8 cellular contexts compared by ENCODE assay signal in the genomic region with DNA sequence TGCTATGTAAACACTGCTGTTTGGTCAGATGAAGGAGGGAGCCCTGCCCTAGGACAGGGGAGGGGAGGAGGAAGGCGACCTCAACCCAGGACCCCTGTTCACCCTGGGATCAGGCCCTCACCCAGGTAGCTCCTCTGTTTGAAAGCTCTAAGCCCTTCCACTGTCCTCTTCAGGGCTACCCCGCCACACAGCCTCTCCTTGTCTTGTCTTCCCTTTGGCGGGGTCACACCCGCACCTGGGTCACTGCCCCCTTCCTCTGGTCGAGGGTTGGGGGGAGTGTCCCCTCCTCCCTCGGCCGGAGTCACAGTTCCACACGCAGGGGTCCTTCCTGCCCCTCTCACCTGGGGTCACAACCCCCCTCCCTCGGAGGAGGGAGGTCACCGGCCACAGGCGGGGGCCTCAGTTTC. TPM values are rescaled to one million over a fixed set of nuclear protein-coding genes. Genes with fewer than 3 reads are reported as not detected.
DNase-seq lines count a peak whose midpoint lies in the region; ATAC-seq and TF ChIP-seq lines count a peak whose summit lies in the region.

No MANE protein-coding gene starts in this region.

- H3K9me3 Mint-ChIP-seq in brain, result no peaks in the 10 kb centered on the region

- peak overlapping the region; percentile 43 to 78 (median 72) for H3K4me3 Mint-ChIP-seq in brain

- H3K27ac ChIP-seq in lower lobe of right lung, result peak overlapping the region; percentile 88

- peaks cover 35% of the 10 kb centered on the region for H3K27me3 Mint-ChIP-seq in brain

- peaks cover 5% of the 10 kb centered on the region for H3K4me1 Mint-ChIP-seq in brain

- no peaks in the 10 kb centered on the region for H3K27me3 ChIP-seq in lower lobe of right lung (ENCODE audit: low read depth)

- no peak for DNase-seq in lower lobe of right lung
- DNase-seq in NCI-H2081 (lab: John Stamatoyannopoulos, UW), result no peak
- no peak for DNase-seq in SK-N-DZ (ENCODE audit: low spot score)

- peak overlapping the region; percentile 97 for H3K4me3 ChIP-seq in lower lobe of right lung

- H3K27ac Mint-ChIP-seq in brain, result peak overlapping the region in 1 of 5 experiments; percentile 76

- H3K4me1 ChIP-seq in ES-I3 (ENCODE audit: insufficient read depth, low read length) (no peaks in the 10 kb centered on the region), lower lobe of right lung (peaks cover 22% of the 10 kb centered on the region)

- H3K9me3 ChIP-seq in ES-I3 (ENCODE audit: control insufficient read depth, insufficient read depth, low read length) (no peaks in the 10 kb centered on the region; the same call in 1 of the 2 replicates), lower lobe of right lung (no peaks in the 10 kb centered on the region)

- ATAC-seq in HG03460 (IDR thresholded peaks at IDR 0.05; ENCODE audit: unreplicated experiment) (peak; percentile 19), lower lobe of right lung (peak; percentile 21 to 30), GM21367 (IDR thresholded peaks at IDR 0.05; ENCODE audit: unreplicated experiment) (no peak), GM18867 (IDR thresholded peaks at IDR 0.05; ENCODE audit: unreplicated experiment) (no peak)

- no peak for TF ChIP-seq CTCF in brain (conservative IDR thresholded peaks at IDR 0.05)
- TF ChIP-seq CTCF in lower lobe of right lung (IDR thresholded peaks at IDR 0.05), result no peak

- H3K9ac ChIP-seq in ES-I3 (ENCODE audit: low read depth, low read length), result peak overlapping the region; percentile 72

- H3K36me3 ChIP-seq in ES-I3 (ENCODE audit: insufficient read depth, low read length), result peaks cover 6% of the 10 kb centered on the region; the same call in 1 of the 2 replicates
- peaks cover 19% of the 10 kb centered on the region for H3K36me3 ChIP-seq in lower lobe of right lung

- H3K36me3 Mint-ChIP-seq in brain, result peaks cover 7% of the 10 kb centered on the region

- intact Hi-C loops in lower lobe of right lung (cut with DNase I), result no loop called here

RNA-seq across cellular contexts. Expression of gene PTPMT1, which starts 0.5 kb away (rescaled TPM):
- polyA plus RNA-seq in brain (ENCODE audit: insufficient read depth, low read depth, low replicate concordance), result 52.2 TPM
- 78.1 TPM for total RNA-seq in lower lobe of right lung
- 78.4 and 80.5 TPM in 2 replicates for polyA plus RNA-seq in SK-N-DZ (2014; cell fraction: cytosol; rRNA removed)
- 49.0 and 59.4 TPM in 2 replicates for polyA plus RNA-seq in SK-N-DZ (2014; cell fraction: nucleus; rRNA removed)

RNA-seq across cellular contexts. Expression of gene CELF1, which starts 12.0 kb away (rescaled TPM):
- polyA plus RNA-seq in brain (ENCODE audit: insufficient read depth, low read depth, low replicate concordance), result 47.2 TPM
- 105 TPM for total RNA-seq in lower lobe of right lung
- polyA plus RNA-seq in SK-N-DZ (2014; cell fraction: cytosol; rRNA removed), result 78.8 and 96.8 TPM in 2 replicates
- polyA plus RNA-seq in SK-N-DZ (2014; cell fraction: nucleus; rRNA removed), result 92.1 and 139 TPM in 2 replicates

RNA-seq across cellular contexts. Expression of gene KBTBD4, which starts 13.8 kb away (rescaled TPM):
- polyA plus RNA-seq in brain (ENCODE audit: insufficient read depth, low read depth, low replicate concordance), result 19.2 TPM
- total RNA-seq in lower lobe of right lung, result 13.4 TPM
- polyA plus RNA-seq in SK-N-DZ (2014; cell fraction: cytosol; rRNA removed), result 31.2 and 39.1 TPM in 2 replicates
- polyA plus RNA-seq in SK-N-DZ (2014; cell fraction: nucleus; rRNA removed), result 17.2 and 24.2 TPM in 2 replicates

RNA-seq across cellular contexts. Expression of gene NDUFS3, which starts 13.9 kb away (rescaled TPM):
- polyA plus RNA-seq in brain (ENCODE audit: insufficient read depth, low read depth, low replicate concordance), result 158 TPM
- 79.0 TPM for total RNA-seq in lower lobe of right lung
- 129 and 149 TPM in 2 replicates for polyA plus RNA-seq in SK-N-DZ (2014; cell fraction: cytosol; rRNA removed)
- 156 and 172 TPM in 2 replicates for polyA plus RNA-seq in SK-N-DZ (2014; cell fraction: nucleus; rRNA removed)

RNA-seq across cellular contexts. Expression of gene FAM180B, which starts 21.5 kb away (rescaled TPM):
- not detected for polyA plus RNA-seq in brain (ENCODE audit: insufficient read depth, low read depth, low replicate concordance)
- 0.53 TPM for total RNA-seq in lower lobe of right lung
- not detected in 2 replicates for polyA plus RNA-seq in SK-N-DZ (2014; cell fraction: cytosol; rRNA removed)
- polyA plus RNA-seq in SK-N-DZ (2014; cell fraction: nucleus; rRNA removed), result 0.44 and 0.66 TPM in 2 replicates

Comparison
In these comparisons a context has a peak if more than half of its experiments do, and no peak if none do; other contexts are left out.
1. ATAC-seq: peak in HG03460 (single experiment) and lower lobe of right lung (2 of 2); none in GM21367 (single experiment) and GM18867 (single experiment).